Comparison of ENCODE assay signal across 21 cellular contexts in the genomic region with DNA sequence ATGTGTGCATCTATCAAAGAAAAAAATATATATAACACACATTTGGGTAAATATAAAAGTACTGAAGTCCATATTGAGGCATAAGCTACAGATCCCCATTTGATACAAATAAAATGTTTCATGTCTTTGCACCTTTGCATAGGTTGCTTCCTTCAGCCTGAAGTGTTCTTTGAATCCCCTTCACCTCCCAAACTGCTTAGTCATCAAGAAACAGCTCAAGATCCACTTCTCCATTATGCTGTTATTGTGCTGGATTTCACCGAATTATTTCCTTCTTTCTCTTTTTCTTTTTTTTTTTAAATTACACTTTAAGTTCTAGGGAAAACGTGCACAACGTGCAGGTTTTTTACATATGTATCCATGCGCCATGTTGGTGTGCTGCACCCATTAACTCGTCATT.
DNase-seq lines count a peak whose midpoint lies in the region; ATAC-seq, FAIRE-seq and TF ChIP-seq lines count a peak whose summit lies in the region.
"Had no signal": no experiment of that assay in that cellular context is flagged by ENCODE, and none has a peak within 500 bp of the region (broad histone marks: within the 10 kb centered on the region; RNA-seq: fewer than 3 reads in every experiment).

No MANE protein-coding gene starts in this region.

- TF ChIP-seq POLR2A in HepG2 (IDR thresholded peaks at IDR 0.05; ENCODE audit: insufficient read depth in 1 of 2, low read depth in 2 of 2, low read length in 2 of 2), result no peak
- no peak for TF ChIP-seq POLR2A in right lobe of liver (IDR thresholded peaks at IDR 0.05)
- no peak for TF ChIP-seq POLR2A in K562 (conservative IDR thresholded peaks at IDR 0.05)

- BruUV-seq in HepG2 (replicated peaks; lab: Mats Ljungman, UMichigan) (no TSS peak), K562 (replicated peaks; lab: Mats Ljungman, UMichigan) (no TSS peak)

- H3K9me3 Mint-ChIP-seq in CD4-positive, alpha-beta T cell, result peaks cover 2% of the 10 kb centered on the region

- H3K27ac ChIP-seq in HepG2 (ENCODE audit: extremely low read length, insufficient read depth, low read length) (no peak overlapping the region), right lobe of liver (no peak overlapping the region), K562 (ENCODE audit: extremely low read depth, low read depth, low read length) (no peak overlapping the region)
- no peak overlapping the region for H3K27ac ChIP-seq in CD4-positive, alpha-beta T cell (ENCODE audit: low read depth, low read length)
- H3K27ac ChIP-seq: BLaER1 treated with 17β-estradiol and CSF1 and Interleukin-3, amounts not matched to agents 10 nM and 100 nM; C4-2B had no signal

- H3K4me1 Mint-ChIP-seq in CD4-positive, alpha-beta T cell (ENCODE audit: low read depth), result no peaks in the 10 kb centered on the region
- H3K4me1 Mint-ChIP-seq: B cell; CD4-positive, alpha-beta memory T cell; CD8-positive, alpha-beta memory T cell had no signal

- H3K9ac ChIP-seq in HepG2 (ENCODE audit: insufficient read depth, low read depth, low read length) (no peak overlapping the region), K562 (ENCODE audit: insufficient read depth in 1 of 2, low read depth in 2 of 2, low read length in 2 of 2) (no peak overlapping the region)
- H3K9ac ChIP-seq: BLaER1 treated with 17β-estradiol and CSF1 and Interleukin-3, amounts not matched to agents 10 nM and 100 nM had no signal

- H3K9me3 ChIP-seq in HepG2 (ENCODE audit: low read length) (peaks cover 5% of the 10 kb centered on the region; the same call in 1 of the 2 replicates), right lobe of liver (no peaks in the 10 kb centered on the region), K562 (replicated peaks; ENCODE audit: control insufficient read depth, insufficient read depth, low read depth, low read length) (no peaks in the 10 kb centered on the region)
- no peaks in the 10 kb centered on the region for H3K9me3 ChIP-seq in CD4-positive, alpha-beta T cell (ENCODE audit: control insufficient read depth, low read length)

- no peak overlapping the region for H2AFZ ChIP-seq in HepG2 (ENCODE audit: low read length)
- H2AFZ ChIP-seq in K562 (ENCODE audit: low read depth, low read length), result no peak overlapping the region

- DNase-seq in HepG2 (ENCODE audit: low spot score), result no peak
- no peak for DNase-seq in right lobe of liver
- DNase-seq in D721Med (ENCODE audit: insufficient read length, low spot score), result no peak
- no peak for DNase-seq in K562 (ENCODE audit: extremely low read depth in 1 of 4, low spot score in 3 of 4)
- DNase-seq in CD4-positive, alpha-beta T cell, result no peak
- DNase-seq: 8988T; AML-193; CD4-positive, alpha-beta memory T cell; CD8-positive, alpha-beta memory T cell; COR-L47; DMS79 treated with DMSO at 0.1 percent for 48 hours; GF-D8 had no signal

- H3K9me1 ChIP-seq in K562 (ENCODE audit: control insufficient read depth, insufficient read depth, low read length), result no peaks in the 10 kb centered on the region

- H3K27me3 ChIP-seq in HepG2 (ENCODE audit: control insufficient read depth in 1 of 2, insufficient read depth in 2 of 2, low read length in 2 of 2) (0 out of 5 replicates have a peak, but pooled peaks cover 0 to 3% of the 10 kb centered on the region in 2 experiments), right lobe of liver (no peaks in the 10 kb centered on the region), K562 (ENCODE audit: control insufficient read depth in 2 of 2, insufficient read depth in 2 of 2, low read length in 2 of 2) (no peaks in the 10 kb centered on the region; a peak in 1 of 5 replicates)
- peaks cover 5% of the 10 kb centered on the region for H3K27me3 ChIP-seq in CD4-positive, alpha-beta T cell (ENCODE audit: control insufficient read depth, insufficient read depth, low read length)
- H3K27me3 ChIP-seq: BLaER1 treated with 17β-estradiol and CSF1 and Interleukin-3, amounts not matched to agents 10 nM and 100 nM had no signal

- POLR2A ChIA-PET in HepG2 (lab: Yijun Ruan, JAX), result no interaction called here
- POLR2A ChIA-PET in K562 (lab: Yijun Ruan, JAX), result no interaction called here
- POLR2A ChIA-PET in CD4-positive, alpha-beta T cell (lab: Charles Lee), result no interaction called here

- TF ChIP-seq RAD21 in HepG2 (CRISPR knock-in tag; IDR thresholded peaks at IDR 0.05) (no peak), K562 (CRISPR knock-in tag; conservative IDR thresholded peaks at IDR 0.05 in 1 of 2, IDR thresholded peaks at IDR 0.05 in 1 of 2) (no peak)

- peaks cover 14% of the 10 kb centered on the region for H3K27me3 Mint-ChIP-seq in CD4-positive, alpha-beta T cell

- no peak for TF ChIP-seq CTCF in HepG2 (CRISPR knock-in tag; IDR thresholded peaks at IDR 0.05)
- no peak for TF ChIP-seq CTCF in right lobe of liver (IDR thresholded peaks at IDR 0.05)
- no peak for TF ChIP-seq CTCF in D721Med (IDR thresholded peaks at IDR 0.05; ENCODE audit: insufficient read depth, missing control alignments)
- no peak for TF ChIP-seq CTCF in K562 (IDR thresholded peaks at IDR 0.05 in 2 of 3, conservative IDR thresholded peaks at IDR 0.05 in 1 of 3; ENCODE audit: insufficient read depth in 2 of 3, low read depth in 1 of 3, low read length in 3 of 3)
- TF ChIP-seq CTCF in CD4-positive, alpha-beta T cell (IDR thresholded peaks at IDR 0.05), result no peak

- CTCF ChIA-PET in HepG2 (lab: Yijun Ruan, JAX; ENCODE audit: low intra/inter-chr PET ratio, low total read pairs), result no interaction called here
- CTCF ChIA-PET in K562 (lab: Yijun Ruan, JAX; ENCODE audit: low intra/inter-chr PET ratio), result no interaction called here
- CTCF ChIA-PET in CD4-positive, alpha-beta T cell (lab: Charles Lee), result no interaction called here

- no peaks in the 10 kb centered on the region for H3K79me2 ChIP-seq in HepG2 (ENCODE audit: insufficient read depth, low read length)
- H3K79me2 ChIP-seq in K562 (ENCODE audit: control insufficient read depth, insufficient read depth, low read length), result no peaks in the 10 kb centered on the region

- intact Hi-C loops in HepG2 (cut with micrococcal nuclease; ENCODE audit: unreplicated experiment) (no loop called here), right lobe of liver (cut with DNase I) (no loop called here), K562 (cut with micrococcal nuclease) (no loop called here)
- intact Hi-C loops in CD4-positive, alpha-beta T cell (cut with DNase I, micrococcal nuclease), result no loop called here

- no peaks in the 10 kb centered on the region for H4K20me1 ChIP-seq in HepG2 (ENCODE audit: insufficient read depth, low read length)
- H4K20me1 ChIP-seq in K562 (replicated peaks; ENCODE audit: control insufficient read depth, insufficient read depth, low read length), result no peaks in the 10 kb centered on the region
- H4K20me1 ChIP-seq: BLaER1 treated with 17β-estradiol and CSF1 and Interleukin-3, amounts not matched to agents 10 nM and 100 nM had no signal

- H3K4me3 Mint-ChIP-seq in CD4-positive, alpha-beta T cell, result no peak overlapping the region
- H3K4me3 Mint-ChIP-seq: B cell; CD4-positive, alpha-beta memory T cell; CD8-positive, alpha-beta memory T cell had no signal

- FAIRE-seq in HepG2 (lab: Jason Lieb, UNC), result no peak
- peak; percentile 25 for FAIRE-seq in D721Med (lab: Jason Lieb, UNC)
- FAIRE-seq in K562 (lab: Jason Lieb, UNC), result no peak
- FAIRE-seq: A204.1, G401.6, GM12891, GM19239 had no signal

- in situ Hi-C loops in HepG2 (cut with HindIII; ENCODE audit: extremely low pct_ligation_motif_present, low pct_unique_long_range_greater_than_20kb) (no loop called here), K562 (cut with MboI) (no loop called here)

- 56% methylated on average over 5 of the region's 5 CpGs for WGBS in HepG2 (ENCODE audit: low lambda C conversion rate)
- WGBS in right lobe of liver (ENCODE audit: insufficient coverage, low coverage, low lambda C conversion rate, missing lambda C conversion rate), result 77% methylated on average over 5 of the region's 5 CpGs
- 17% methylated on average over 3 of the region's 5 CpGs for WGBS in K562 (ENCODE audit: insufficient coverage, low coverage, missing lambda C conversion rate)

- no peaks in the 10 kb centered on the region for H3K36me3 Mint-ChIP-seq in CD4-positive, alpha-beta T cell (ENCODE audit: low read depth)
- H3K36me3 Mint-ChIP-seq: CD4-positive, alpha-beta memory T cell; CD8-positive, alpha-beta memory T cell had no signal

- H3K27ac Mint-ChIP-seq in CD4-positive, alpha-beta T cell, result no peak overlapping the region
- H3K27ac Mint-ChIP-seq: B cell; CD4-positive, alpha-beta memory T cell; CD8-positive, alpha-beta memory T cell had no signal

- H3K4me1 ChIP-seq in HepG2 (ENCODE audit: insufficient read depth, low read length) (no peaks in the 10 kb centered on the region), right lobe of liver (no peaks in the 10 kb centered on the region), K562 (replicated peaks in 1 of 2; ENCODE audit: control insufficient read depth in 2 of 2, insufficient read depth in 2 of 2, low read length in 2 of 2) (no peaks in the 10 kb centered on the region)
- H3K4me1 ChIP-seq: BLaER1 treated with 17β-estradiol and CSF1 and Interleukin-3, amounts not matched to agents 10 nM and 100 nM had no signal

- no peaks in the 10 kb centered on the region for H3K36me3 ChIP-seq in HepG2 (replicated peaks in 1 of 2; ENCODE audit: control insufficient read depth in 1 of 2, insufficient read depth in 2 of 2, low read length in 2 of 2)
- no peaks in the 10 kb centered on the region for H3K36me3 ChIP-seq in right lobe of liver
- no peaks in the 10 kb centered on the region for H3K36me3 ChIP-seq in K562 (ENCODE audit: control insufficient read depth, insufficient read depth, low read length)
- H3K36me3 ChIP-seq: BLaER1 treated with 17β-estradiol and CSF1 and Interleukin-3, amounts not matched to agents 10 nM and 100 nM had no signal

- H3K4me2 ChIP-seq in HepG2 (ENCODE audit: low read depth, low read length) (no peak overlapping the region), K562 (ENCODE audit: insufficient read depth, low read length) (no peak overlapping the region)
- H3K4me2 ChIP-seq: BLaER1 treated with 17β-estradiol and CSF1 and Interleukin-3, amounts not matched to agents 10 nM and 100 nM had no signal

- TF ChIP-seq EP300 in HepG2 (IDR thresholded peaks at IDR 0.05; ENCODE audit: low read depth in 2 of 2, low read length in 2 of 2) (no peak), HepG2 (CRISPR knock-in tag; IDR thresholded peaks at IDR 0.05; ENCODE audit: borderline replicate concordance) (no peak), K562 (IDR thresholded peaks at IDR 0.05; ENCODE audit: low read length) (no peak)

- H3K4me3 ChIP-seq in HepG2 (replicated peaks in 1 of 3; ENCODE audit: insufficient read depth in 1 of 3, low read depth in 2 of 3, low read length in 3 of 3) (no peak overlapping the region), right lobe of liver (no peak overlapping the region), K562 (no peak overlapping the region)
- H3K4me3 ChIP-seq: BLaER1 treated with 17β-estradiol and CSF1 and Interleukin-3, amounts not matched to agents 10 nM and 100 nM had no signal

- ATAC-seq in HepG2, result no peak
- no peak for ATAC-seq in right lobe of liver
- ATAC-seq in K562, result no peak
- no peak for ATAC-seq in CD4-positive, alpha-beta T cell (ENCODE audit: poor library complexity)
- ATAC-seq in HG03135 (IDR thresholded peaks at IDR 0.05; ENCODE audit: unreplicated experiment), result no peak
- ATAC-seq in GM21423 (IDR thresholded peaks at IDR 0.05; ENCODE audit: unreplicated experiment), result no peak

TF ChIP-seq in HepG2, 621 proteins besides CTCF, POLR2A, EP300 and RAD21 (continues in another document):
- TF ChIP-seq U2AF1 (optimal IDR thresholded peaks at IDR 0.05; ENCODE audit: low read depth, low read length), result no peak
